ENCODE assay signal across 9 cellular contexts in the genomic region with DNA sequence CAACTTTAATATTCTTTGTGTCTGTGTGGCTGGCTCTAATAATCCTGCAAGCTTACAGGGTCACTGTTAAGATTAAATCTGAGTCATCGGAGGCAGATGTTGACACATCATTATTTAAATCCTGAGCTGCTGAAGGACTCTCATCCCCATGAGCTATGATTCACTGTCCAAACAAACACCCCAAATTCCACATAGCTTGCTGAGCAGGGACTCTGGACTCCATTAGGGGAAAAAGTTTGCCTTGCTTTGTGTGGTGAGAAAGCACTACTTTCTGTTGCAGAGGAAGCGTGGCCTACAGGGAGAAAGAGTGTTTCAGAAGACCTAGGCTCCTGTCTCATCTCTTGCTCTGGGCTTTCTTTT.
DNase-seq lines count a peak whose midpoint lies in the region; ATAC-seq and TF ChIP-seq lines count a peak whose summit lies in the region.
"Had no signal": no experiment of that assay in that cellular context is flagged by ENCODE, and none has a peak within 500 bp of the region (broad histone marks: within the 10 kb centered on the region; RNA-seq: fewer than 3 reads in every experiment).

No MANE protein-coding gene starts in this region.

- no peak overlapping the region for H3K27ac ChIP-seq in left ventricle myocardium inferior (replicated peaks)

- ATAC-seq in Right ventricle myocardium inferior (peak; percentile 31), SK-N-SH treated with all-trans-retinoic acid at 6 μM for 48 hours (peak; percentile 89), GM18858 (IDR thresholded peaks at IDR 0.05; ENCODE audit: unreplicated experiment) (no peak)
- ATAC-seq in stimulated activated memory B cell treated with anti-CD40 and anti-IgM and Interleukin-4, amounts not matched to agents 10 μg/mL and 1 μg/mL and 100 μg/mL, for 72 hours: no peak

- H3K27me3 ChIP-seq in left ventricle myocardium inferior (ENCODE audit: low read depth): no peaks in the 10 kb centered on the region

- intact Hi-C loops in Right ventricle myocardium inferior (cut with DNase I): no loop called here
- intact Hi-C loops in left ventricle myocardium inferior (cut with micrococcal nuclease): no loop called here
- intact Hi-C loops in activated T-helper 2 cell treated with anti-CD3 and anti-CD28 coated beads, Interferon-gamma antibody, Interleukin-2, Interleukin-4, amounts not matched to agents 10 μg/mL and 5 μg/mL and 100 μg/mL, durations not matched to agents 14 hours and 24 hours and 36 hours (cut with micrococcal nuclease): loop anchor here (10.0 kb wide), 1 partner anchor 127 kb away; no protein-coding TSS in a partner anchor

- H3K36me3 ChIP-seq in left ventricle myocardium inferior: no peaks in the 10 kb centered on the region

- H3K9me3 Mint-ChIP-seq in activated T-helper 2 cell treated with anti-CD3 and anti-CD28 coated beads, Interferon-gamma antibody, Interleukin-2, Interleukin-4, amounts not matched to agents 10 μg/mL and 5 μg/mL and 100 μg/mL, durations not matched to agents 14 hours and 24 hours and 36 hours: no peaks in the 10 kb centered on the region
- H3K9me3 Mint-ChIP-seq in stimulated activated memory B cell treated with anti-CD40 and anti-IgM and Interleukin-4, amounts not matched to agents 10 μg/mL and 1 μg/mL and 100 μg/mL, for 72 hours: no peaks in the 10 kb centered on the region

- peaks cover 5% of the 10 kb centered on the region for H3K4me1 Mint-ChIP-seq in activated T-helper 2 cell treated with anti-CD3 and anti-CD28 coated beads, Interferon-gamma antibody, Interleukin-2, Interleukin-4, amounts not matched to agents 10 μg/mL and 5 μg/mL and 100 μg/mL, durations not matched to agents 14 hours and 24 hours and 36 hours (ENCODE audit: low read depth)
- H3K4me1 Mint-ChIP-seq in stimulated activated memory B cell treated with anti-CD40 and anti-IgM and Interleukin-4, amounts not matched to agents 10 μg/mL and 1 μg/mL and 100 μg/mL, for 72 hours: peaks cover 6% of the 10 kb centered on the region

- H3K9me3 ChIP-seq in left ventricle myocardium inferior (replicated peaks): no peaks in the 10 kb centered on the region

- peaks cover 6% of the 10 kb centered on the region for H3K27me3 Mint-ChIP-seq in activated T-helper 2 cell treated with anti-CD3 and anti-CD28 coated beads, Interferon-gamma antibody, Interleukin-2, Interleukin-4, amounts not matched to agents 10 μg/mL and 5 μg/mL and 100 μg/mL, durations not matched to agents 14 hours and 24 hours and 36 hours (ENCODE audit: low read depth)
- no peaks in the 10 kb centered on the region for H3K27me3 Mint-ChIP-seq in stimulated activated memory B cell treated with anti-CD40 and anti-IgM and Interleukin-4, amounts not matched to agents 10 μg/mL and 1 μg/mL and 100 μg/mL, for 72 hours

- H3K36me3 Mint-ChIP-seq in activated T-helper 2 cell treated with anti-CD3 and anti-CD28 coated beads, Interferon-gamma antibody, Interleukin-2, Interleukin-4, amounts not matched to agents 10 μg/mL and 5 μg/mL and 100 μg/mL, durations not matched to agents 14 hours and 24 hours and 36 hours (ENCODE audit: low read depth): no peaks in the 10 kb centered on the region
- no peaks in the 10 kb centered on the region for H3K36me3 Mint-ChIP-seq in stimulated activated memory B cell treated with anti-CD40 and anti-IgM and Interleukin-4, amounts not matched to agents 10 μg/mL and 1 μg/mL and 100 μg/mL, for 72 hours

- TF ChIP-seq CTCF in left ventricle myocardium inferior (IDR thresholded peaks at IDR 0.05; ENCODE audit: borderline replicate concordance): no peak

- DNase-seq in Right ventricle myocardium inferior (ENCODE audit: missing footprints): no peak
- no peak for DNase-seq in left ventricle myocardium inferior
- peak; percentile 60 for DNase-seq in glomerular endothelial cell (ENCODE audit: extremely low read depth, low read depth, low spot score)
- no peak for DNase-seq in OCI-M2 (lab: John Stamatoyannopoulos, UW; ENCODE audit: unreplicated experiment)
- no peak for DNase-seq in activated T-helper 2 cell treated with anti-CD3 and anti-CD28 coated beads, Interferon-gamma antibody, Interleukin-2, Interleukin-4, amounts not matched to agents 10 μg/mL and 5 μg/mL and 100 μg/mL, durations not matched to agents 14 hours and 24 hours and 36 hours (ENCODE audit: low spot score)
- DNase-seq: NCI-H1694 treated with DMSO at 0.1 percent for 48 hours had no signal

- H3K4me3 ChIP-seq in left ventricle myocardium inferior: no peak overlapping the region

- H3K4me3 Mint-ChIP-seq in activated T-helper 2 cell treated with anti-CD3 and anti-CD28 coated beads, Interferon-gamma antibody, Interleukin-2, Interleukin-4, amounts not matched to agents 10 μg/mL and 5 μg/mL and 100 μg/mL, durations not matched to agents 14 hours and 24 hours and 36 hours (ENCODE audit: low read depth): no peak overlapping the region
- no peak overlapping the region for H3K4me3 Mint-ChIP-seq in stimulated activated memory B cell treated with anti-CD40 and anti-IgM and Interleukin-4, amounts not matched to agents 10 μg/mL and 1 μg/mL and 100 μg/mL, for 72 hours

- no peaks in the 10 kb centered on the region for H3K4me1 ChIP-seq in left ventricle myocardium inferior

- H3K27ac Mint-ChIP-seq in activated T-helper 2 cell treated with anti-CD3 and anti-CD28 coated beads, Interferon-gamma antibody, Interleukin-2, Interleukin-4, amounts not matched to agents 10 μg/mL and 5 μg/mL and 100 μg/mL, durations not matched to agents 14 hours and 24 hours and 36 hours: no peak overlapping the region
- H3K27ac Mint-ChIP-seq in stimulated activated memory B cell treated with anti-CD40 and anti-IgM and Interleukin-4, amounts not matched to agents 10 μg/mL and 1 μg/mL and 100 μg/mL, for 72 hours: no peak overlapping the region

TF ChIP-seq in SK-N-SH treated with all-trans-retinoic acid at 6 μM for 48 hours, 23 proteins besides CTCF, POLR2A, EP300 and RAD21:
- TF ChIP-seq ISL1 (CRISPR knock-in tag; IDR thresholded peaks at IDR 0.05): peak; percentile 40; the same call in 1 of the 2 replicates
- TF ChIP-seq, protein P1, sequence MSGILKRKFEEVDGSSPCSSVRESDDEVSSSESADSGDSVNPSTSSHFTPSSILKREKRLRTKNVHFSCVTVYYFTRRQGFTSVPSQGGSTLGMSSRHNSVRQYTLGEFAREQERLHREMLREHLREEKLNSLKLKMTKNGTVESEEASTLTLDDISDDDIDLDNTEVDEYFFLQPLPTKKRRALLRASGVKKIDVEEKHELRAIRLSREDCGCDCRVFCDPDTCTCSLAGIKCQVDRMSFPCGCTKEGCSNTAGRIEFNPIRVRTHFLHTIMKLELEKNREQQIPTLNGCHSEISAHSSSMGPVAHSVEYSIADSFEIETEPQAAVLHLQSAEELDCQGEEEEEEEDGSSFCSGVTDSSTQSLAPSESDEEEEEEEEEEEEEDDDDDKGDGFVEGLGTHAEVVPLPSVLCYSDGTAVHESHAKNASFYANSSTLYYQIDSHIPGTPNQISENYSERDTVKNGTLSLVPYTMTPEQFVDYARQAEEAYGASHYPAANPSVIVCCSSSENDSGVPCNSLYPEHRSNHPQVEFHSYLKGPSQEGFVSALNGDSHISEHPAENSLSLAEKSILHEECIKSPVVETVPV (CRISPR knock-in tag; IDR thresholded peaks at IDR 0.05): no peak
TF ChIP-seq in SK-N-SH treated with all-trans-retinoic acid at 6 μM for 48 hours: peak in this region for 1.

Comparison
In these comparisons a context has a peak if more than half of its experiments do, and no peak if none do; other contexts are left out.
1. ATAC-seq: peak in Right ventricle myocardium inferior (single experiment) and SK-N-SH treated with all-trans-retinoic acid at 6 μM for 48 hours (single experiment); none in GM18858 (single experiment) and stimulated activated memory B cell treated with anti-CD40 and anti-IgM and Interleukin-4, amounts not matched to agents 10 μg/mL and 1 μg/mL and 100 μg/mL, for 72 hours (single experiment).